Comparison of ENCODE assay signal across 11 cellular contexts in genomic region chr5:75361310-75361709, GRCh38.
"Had no signal": no experiment of that assay in that cellular context is flagged by ENCODE, and none has a peak within 500 bp of the region (broad histone marks: within the 10 kb centered on the region; RNA-seq: fewer than 3 reads in every experiment).

No MANE protein-coding gene starts in this region.

- H3K9me3 Mint-ChIP-seq: activated CD4-positive, alpha-beta memory T cell treated with anti-CD3 and anti-CD28 coated beads, Interleukin-2, amount 10 ng/mL, durations not matched to agents 7 days and 5 days; activated T-cell treated with anti-CD3 and anti-CD28 coated beads, Interleukin-2, amount 50 U/mL, for 72 hours; type B pancreatic cell had no signal

- H3K4me3 Mint-ChIP-seq: activated CD4-positive, alpha-beta memory T cell treated with anti-CD3 and anti-CD28 coated beads, Interleukin-2, amount 10 ng/mL, durations not matched to agents 7 days and 5 days; activated T-cell treated with anti-CD3 and anti-CD28 coated beads, Interleukin-2, amount 50 U/mL, for 72 hours; type B pancreatic cell had no signal

- H3K27me3 ChIP-seq: SJCRH30 had no signal

- H3K4me3 ChIP-seq: left ventricle myocardium inferior, SJCRH30, skin epidermis had no signal

- FAIRE-seq: colon had no signal

- ATAC-seq: activated T-cell treated with anti-CD3 and anti-CD28 coated beads, Interleukin-2, amount 50 U/mL, for 72 hours had no signal

- DNase-seq: activated CD4-positive, alpha-beta memory T cell treated with anti-CD3 and anti-CD28 coated beads, Interleukin-2, amount 10 ng/mL, durations not matched to agents 7 days and 5 days; activated naive CD4-positive, alpha-beta T cell; activated T-cell treated with anti-CD3 and anti-CD28 coated beads, Interleukin-2, amount 50 U/mL, for 72 hours; aorta; left ventricle myocardium inferior; mesendoderm; SJCRH30; T-helper 9 cell had no signal

- H3K4me1 Mint-ChIP-seq: activated CD4-positive, alpha-beta memory T cell treated with anti-CD3 and anti-CD28 coated beads, Interleukin-2, amount 10 ng/mL, durations not matched to agents 7 days and 5 days had no signal

- H3K27ac ChIP-seq: left ventricle myocardium inferior, SJCRH30, skin epidermis had no signal

- H3K4me1 ChIP-seq: SJCRH30 had no signal

- H3K27me3 Mint-ChIP-seq: activated CD4-positive, alpha-beta memory T cell treated with anti-CD3 and anti-CD28 coated beads, Interleukin-2, amount 10 ng/mL, durations not matched to agents 7 days and 5 days; type B pancreatic cell had no signal

- H3K27ac Mint-ChIP-seq: activated CD4-positive, alpha-beta memory T cell treated with anti-CD3 and anti-CD28 coated beads, Interleukin-2, amount 10 ng/mL, durations not matched to agents 7 days and 5 days; type B pancreatic cell had no signal

- H3K9me3 ChIP-seq: left ventricle myocardium inferior, SJCRH30 had no signal
